23 cellular contexts compared by ENCODE assay signal in genomic region chr10:71820966-71821365, GRCh38. TPM values are rescaled to one million over a fixed set of nuclear protein-coding genes. Genes with fewer than 3 reads are reported as not detected.
DNase-seq lines count a peak whose midpoint lies in the region; ATAC-seq, FAIRE-seq and TF ChIP-seq lines count a peak whose summit lies in the region.
"Had no signal": no experiment of that assay in that cellular context is flagged by ENCODE, and none has a peak within 500 bp of the region (broad histone marks: within the 10 kb centered on the region; RNA-seq: fewer than 3 reads in every experiment).

No MANE protein-coding gene starts in this region.

- POLR2A ChIA-PET in activated CD8-positive, alpha-beta T cell treated with anti-CD3 and anti-CD28 coated beads for 36 hours (lab: Charles Lee): no interaction called here
- POLR2A ChIA-PET in activated CD8-positive, alpha-beta T cell treated with anti-CD3 and anti-CD28 coated beads, Interleukin-2, amount 10 ng/mL, durations not matched to agents 7 days and 5 days (lab: Charles Lee): interaction anchor here (0.5 kb wide), 1 partner anchor 29 kb away, joined by 3 read pairs; no protein-coding TSS in a partner anchor

- TF ChIP-seq POLR2A in spleen (IDR thresholded peaks at IDR 0.05) (no peak), H54 (IDR thresholded peaks at IDR 0.05; ENCODE audit: low read depth, low read length) (no peak)

- H3K27me3 Mint-ChIP-seq in activated CD8-positive, alpha-beta T cell treated with anti-CD3 and anti-CD28 coated beads for 36 hours: no peaks in the 10 kb centered on the region
- no peaks in the 10 kb centered on the region for H3K27me3 Mint-ChIP-seq in activated CD8-positive, alpha-beta T cell treated with anti-CD3 and anti-CD28 coated beads, Interleukin-2, amount 10 ng/mL, durations not matched to agents 7 days and 5 days (ENCODE audit: low read depth)
- peaks cover 0 to 3% (median 0%) of the 10 kb centered on the region in 3 donors for H3K27me3 Mint-ChIP-seq in CD14-positive monocyte (ENCODE audit: low read depth in 3 of 3)
- no peaks in the 10 kb centered on the region for H3K27me3 Mint-ChIP-seq in central memory CD8-positive, alpha-beta T cell
- H3K27me3 Mint-ChIP-seq: CD4-positive, alpha-beta T cell had no signal

- H3K4me1 Mint-ChIP-seq in activated CD8-positive, alpha-beta T cell treated with anti-CD3 and anti-CD28 coated beads for 36 hours (ENCODE audit: low read depth): peaks cover 15% of the 10 kb centered on the region
- peaks cover 22% of the 10 kb centered on the region for H3K4me1 Mint-ChIP-seq in activated CD8-positive, alpha-beta T cell treated with anti-CD3 and anti-CD28 coated beads, Interleukin-2, amount 10 ng/mL, durations not matched to agents 7 days and 5 days (ENCODE audit: low read depth)
- peaks cover 92% of the 10 kb centered on the region for H3K4me1 Mint-ChIP-seq in CD14-positive monocyte
- H3K4me1 Mint-ChIP-seq in central memory CD8-positive, alpha-beta T cell: peaks cover 14% of the 10 kb centered on the region

- H3K36me3 ChIP-seq in spleen: peaks cover 15 to 100% (median 95%) of the 10 kb centered on the region in 6 donors

- H3K9me3 ChIP-seq in spleen: no peaks in the 10 kb centered on the region
- H3K9me3 ChIP-seq: BLaER1 had no signal

- H3K27ac Mint-ChIP-seq in activated CD8-positive, alpha-beta T cell treated with anti-CD3 and anti-CD28 coated beads for 36 hours: peak overlapping the region; percentile 15
- no peak overlapping the region for H3K27ac Mint-ChIP-seq in activated CD8-positive, alpha-beta T cell treated with anti-CD3 and anti-CD28 coated beads, Interleukin-2, amount 10 ng/mL, durations not matched to agents 7 days and 5 days
- peak overlapping the region; percentile 91 to 98 (median 97) for H3K27ac Mint-ChIP-seq in CD14-positive monocyte
- peak overlapping the region; percentile 62 for H3K27ac Mint-ChIP-seq in central memory CD8-positive, alpha-beta T cell (ENCODE audit: low read depth)
- H3K27ac Mint-ChIP-seq: CD4-positive, alpha-beta T cell had no signal

- peak overlapping the region in 4 of 8 donors; percentile 85 to 92 (median 88) for H3K27ac ChIP-seq in spleen
- H3K27ac ChIP-seq: BLaER1, KMS-11 had no signal

- H3K36me3 Mint-ChIP-seq in activated CD8-positive, alpha-beta T cell treated with anti-CD3 and anti-CD28 coated beads for 36 hours (ENCODE audit: low read depth): peaks cover 41% of the 10 kb centered on the region
- peaks cover 50% of the 10 kb centered on the region for H3K36me3 Mint-ChIP-seq in activated CD8-positive, alpha-beta T cell treated with anti-CD3 and anti-CD28 coated beads, Interleukin-2, amount 10 ng/mL, durations not matched to agents 7 days and 5 days (ENCODE audit: low read depth)
- H3K36me3 Mint-ChIP-seq in CD14-positive monocyte: peaks cover 96 to 97% of the 10 kb centered on the region in 2 donors
- H3K36me3 Mint-ChIP-seq in central memory CD8-positive, alpha-beta T cell (ENCODE audit: insufficient read depth): peaks cover 45% of the 10 kb centered on the region

- DNase-seq in activated CD8-positive, alpha-beta T cell treated with anti-CD3 and anti-CD28 coated beads for 36 hours: no peak
- no peak for DNase-seq in activated CD8-positive, alpha-beta T cell treated with anti-CD3 and anti-CD28 coated beads, Interleukin-2, amount 10 ng/mL, durations not matched to agents 7 days and 5 days
- no peak for DNase-seq in CD14-positive monocyte (ENCODE audit: low spot score)
- DNase-seq in central memory CD8-positive, alpha-beta T cell (ENCODE audit: low spot score in 2 of 2): no peak
- peak; percentile 32 for DNase-seq in spleen
- DNase-seq in H54 (ENCODE audit: insufficient read length, low spot score): no peak
- no peak for DNase-seq in MV-4-11 (lab: John Stamatoyannopoulos, UW)
- DNase-seq: CD4-positive, alpha-beta T cell; DMS53; IMR-90; MM.1S; NCI-H1048; NCI-H1417 treated with DMSO at 0.1 percent for 48 hours; NCI-H1694 treated with DMSO at 0.1 percent for 48 hours; NCI-H2081; NCI-H2171; NCI-H226; NCI-H510A; NCI-H69; RPMI8226; SHP77 had no signal

- H3K4me3 Mint-ChIP-seq in activated CD8-positive, alpha-beta T cell treated with anti-CD3 and anti-CD28 coated beads for 36 hours: no peak overlapping the region
- H3K4me3 Mint-ChIP-seq in activated CD8-positive, alpha-beta T cell treated with anti-CD3 and anti-CD28 coated beads, Interleukin-2, amount 10 ng/mL, durations not matched to agents 7 days and 5 days: no peak overlapping the region
- H3K4me3 Mint-ChIP-seq in CD14-positive monocyte: no peak overlapping the region
- H3K4me3 Mint-ChIP-seq in central memory CD8-positive, alpha-beta T cell: no peak overlapping the region
- H3K4me3 Mint-ChIP-seq: CD4-positive, alpha-beta T cell had no signal

- no peak for TF ChIP-seq CTCF in activated CD8-positive, alpha-beta T cell treated with anti-CD3 and anti-CD28 coated beads for 36 hours (IDR thresholded peaks at IDR 0.05)
- TF ChIP-seq CTCF in CD14-positive monocyte (IDR thresholded peaks at IDR 0.05) (no peak), spleen (IDR thresholded peaks at IDR 0.05 in 8 of 11, conservative IDR thresholded peaks at IDR 0.05 in 3 of 11) (no peak)

- H3K4me1 ChIP-seq in spleen: peaks cover 3 to 89% (median 55%) of the 10 kb centered on the region in 6 donors

- no peak for ATAC-seq in activated CD8-positive, alpha-beta T cell treated with anti-CD3 and anti-CD28 coated beads for 36 hours
- no peak for ATAC-seq in activated CD8-positive, alpha-beta T cell treated with anti-CD3 and anti-CD28 coated beads, Interleukin-2, amount 10 ng/mL, durations not matched to agents 7 days and 5 days
- ATAC-seq in central memory CD8-positive, alpha-beta T cell (replicated peaks; ENCODE audit: extremely low read depth, poor library complexity, severe bottlenecking): no peak

- intact Hi-C loops in activated CD8-positive, alpha-beta T cell treated with anti-CD3 and anti-CD28 coated beads for 36 hours (cut with micrococcal nuclease): no loop called here
- intact Hi-C loops in CD14-positive monocyte (cut with micrococcal nuclease): no loop called here
- intact Hi-C loops in spleen (cut with DNase I; ENCODE audit: low total_unique reads): no loop called here

- 77 to 87% (median 80%) methylated on average over 8 of the region's 8 CpGs for WGBS in spleen, 5 donors

- CTCF ChIA-PET in activated CD8-positive, alpha-beta T cell treated with anti-CD3 and anti-CD28 coated beads for 36 hours (lab: Charles Lee): interaction anchor here (0.6 kb wide), 1 partner anchor 169 kb away, joined by 3 read pairs; no protein-coding TSS in a partner anchor
- CTCF ChIA-PET in activated CD8-positive, alpha-beta T cell treated with anti-CD3 and anti-CD28 coated beads, Interleukin-2, amount 10 ng/mL, durations not matched to agents 7 days and 5 days (lab: Charles Lee): interaction anchor here (0.6 to 1.0 kb wide), 2 partner anchors 9 kb away, joined by 4 read pairs; no protein-coding TSS in a partner anchor

- H3K4me3 ChIP-seq in spleen: no peak overlapping the region
- H3K4me3 ChIP-seq: BLaER1 had no signal

- H3K27me3 ChIP-seq in spleen (replicated peaks in 1 of 7): no peaks in the 10 kb centered on the region
- H3K27me3 ChIP-seq: BLaER1 had no signal

- H3K9me3 Mint-ChIP-seq in activated CD8-positive, alpha-beta T cell treated with anti-CD3 and anti-CD28 coated beads for 36 hours: no peaks in the 10 kb centered on the region
- no peaks in the 10 kb centered on the region for H3K9me3 Mint-ChIP-seq in activated CD8-positive, alpha-beta T cell treated with anti-CD3 and anti-CD28 coated beads, Interleukin-2, amount 10 ng/mL, durations not matched to agents 7 days and 5 days (ENCODE audit: insufficient read depth)
- H3K9me3 Mint-ChIP-seq in CD14-positive monocyte: no peaks in the 10 kb centered on the region
- no peaks in the 10 kb centered on the region for H3K9me3 Mint-ChIP-seq in central memory CD8-positive, alpha-beta T cell
- H3K9me3 Mint-ChIP-seq: CD4-positive, alpha-beta T cell had no signal

- no peak for FAIRE-seq in H54 (lab: Jason Lieb, UNC)

RNA-seq across cellular contexts. Expression of gene PSAP, which starts 30.1 kb away (rescaled TPM):
- 100 to 1,000 TPM in 1 of 2 experiments, 10 to 100 TPM in 1; 94.2 to 101 TPM for total RNA-seq in activated CD8-positive, alpha-beta T cell treated with anti-CD3 and anti-CD28 coated beads for 36 hours
- total RNA-seq in activated CD8-positive, alpha-beta T cell treated with anti-CD3 and anti-CD28 coated beads, Interleukin-2, amount 10 ng/mL, durations not matched to agents 7 days and 5 days: 100 to 1,000 TPM; 112 to 113 TPM
- 1,000 to 10,000 TPM; 7,346 to 8,673 TPM for polyA plus RNA-seq in CD14-positive monocyte
- total RNA-seq in spleen: 1,000 to 10,000 TPM; 1,269 to 1,826 (median 1,507) TPM
- 100 to 1,000 TPM; 363 to 690 (median 437) TPM for polyA plus RNA-seq in spleen

RNA-seq across cellular contexts. Expression of gene VSIR, which starts 47.6 kb away (rescaled TPM):
- 10 to 100 TPM; 59.6 to 61.0 TPM for total RNA-seq in activated CD8-positive, alpha-beta T cell treated with anti-CD3 and anti-CD28 coated beads for 36 hours
- total RNA-seq in activated CD8-positive, alpha-beta T cell treated with anti-CD3 and anti-CD28 coated beads, Interleukin-2, amount 10 ng/mL, durations not matched to agents 7 days and 5 days: 100 to 1,000 TPM; 127 to 133 TPM
- polyA plus RNA-seq in CD14-positive monocyte: 1,000 to 10,000 TPM in 1 of 2 donors, 100 to 1,000 TPM in 1; 801 to 1,133 TPM
- 100 to 1,000 TPM; 202 to 512 (median 313) TPM for total RNA-seq in spleen
- polyA plus RNA-seq in spleen: 10 to 100 TPM; 34.5 to 84.3 (median 50.4) TPM

Comparison
In these comparisons a context has a peak if more than half of its experiments do, and no peak if none do; other contexts are left out.
1. RNA of gene PSAP, which starts 30.1 kb away (total RNA-seq): 1,269 to 1,826 TPM in spleen; 112 to 113 TPM in activated CD8-positive, alpha-beta T cell treated with anti-CD3 and anti-CD28 coated beads, Interleukin-2, amount 10 ng/mL, durations not matched to agents 7 days and 5 days and 94.2 to 101 TPM in activated CD8-positive, alpha-beta T cell treated with anti-CD3 and anti-CD28 coated beads for 36 hours; every median in the first group is over 10 times any median in the second.